In genomic region chr4:76448211-76448610, GRCh38 we compare ENCODE assay signal across 24 cellular contexts. TPM values are rescaled to one million over a fixed set of nuclear protein-coding genes. Genes with fewer than 3 reads are reported as not detected.
"Had no signal": no experiment of that assay in that cellular context is flagged by ENCODE, and none has a peak within 500 bp of the region (broad histone marks: within the 10 kb centered on the region; RNA-seq: fewer than 3 reads in every experiment).

No MANE protein-coding gene starts in this region.

- H3K27ac ChIP-seq: colonic mucosa, foreskin keratinocyte, parathyroid adenoma, prostate gland, spleen, upper lobe of right lung, vagina had no signal

- H3K4me3 Mint-ChIP-seq: naive thymus-derived CD4-positive, alpha-beta T cell; nephron progenitor cell had no signal

- DNase-seq: colonic mucosa; erythroblast; foreskin keratinocyte; kidney; left cardiac atrium; left ventricle myocardium superior; mesendoderm; naive thymus-derived CD4-positive, alpha-beta T cell; nephron progenitor cell; occipital lobe; retina; spleen; stimulated activated CD4-positive, alpha-beta T cell treated with anti-CD3 and anti-CD28 coated beads, Interleukin-15, amount 100 ng/mL, for 24 hours; stimulated activated CD4-positive, alpha-beta T cell treated with anti-CD3 and anti-CD28 coated beads, Interleukin-1b, Interleukin-23, amount 100 ng/mL, for 48 hours; stimulated activated CD4-positive, alpha-beta T cell treated with anti-CD3 and anti-CD28 coated beads, Interleukin-4, amount 100 ng/mL, for 4 hours; stimulated activated naive CD4-positive, alpha-beta T cell; tibial artery; upper lobe of right lung had no signal

- H3K79me2 ChIP-seq: parathyroid adenoma had no signal

- ATAC-seq: foreskin keratinocyte; left ventricle myocardium superior; naive thymus-derived CD4-positive, alpha-beta T cell; upper lobe of right lung had no signal

- H3K4me1 Mint-ChIP-seq: naive thymus-derived CD4-positive, alpha-beta T cell had no signal

- H3K27ac Mint-ChIP-seq: naive thymus-derived CD4-positive, alpha-beta T cell; nephron progenitor cell had no signal

- H3K4me1 ChIP-seq: colonic mucosa, parathyroid adenoma, prostate gland, spleen, upper lobe of right lung, vagina had no signal

- H3K36me3 Mint-ChIP-seq: naive thymus-derived CD4-positive, alpha-beta T cell had no signal

- H3K27me3 ChIP-seq: colonic mucosa, foreskin keratinocyte, spleen, tibial artery, upper lobe of right lung, vagina had no signal

- H3K4me3 ChIP-seq: colonic mucosa, prostate gland, spleen, tibial artery, upper lobe of right lung, vagina had no signal

- H3K9me3 Mint-ChIP-seq: naive thymus-derived CD4-positive, alpha-beta T cell; nephron progenitor cell had no signal

- H3K9me3 ChIP-seq: colonic mucosa, prostate gland, spleen, tibial artery, upper lobe of right lung, vagina had no signal

- H3K36me3 ChIP-seq: colonic mucosa, prostate gland, spleen, tibial artery, upper lobe of right lung, vagina had no signal

- H2AFZ ChIP-seq: parathyroid adenoma had no signal

- FAIRE-seq: kidney had no signal

- H3K9ac ChIP-seq: parathyroid adenoma had no signal

RNA-seq across cellular contexts. Expression of gene SHROOM3, which starts 13.2 kb away (rescaled TPM):
- total RNA-seq: naive thymus-derived CD4-positive, alpha-beta T cell had no signal
- polyA plus RNA-seq: naive thymus-derived CD4-positive, alpha-beta T cell had no signal

RNA-seq across cellular contexts. Expression of gene CCDC158, which starts 27.3 kb away (rescaled TPM):
- total RNA-seq: colonic mucosa; dermis blood vessel endothelial cell; endothelial cell of umbilical vein; foreskin keratinocyte; lung microvascular endothelial cell; naive thymus-derived CD4-positive, alpha-beta T cell; vagina had no signal
- polyA plus RNA-seq: endothelial cell of umbilical vein; foreskin keratinocyte; naive thymus-derived CD4-positive, alpha-beta T cell had no signal
